ENCODE assay signal across 14 cellular contexts in genomic region chr9:75102177-75102790, GRCh38.
"Had no signal": no experiment of that assay in that cellular context is flagged by ENCODE, and none has a peak within 500 bp of the region (broad histone marks: within the 10 kb centered on the region; RNA-seq: fewer than 3 reads in every experiment).

No MANE protein-coding gene starts in this region.

- H3K27ac ChIP-seq: body of pancreas, psoas muscle, right lobe of liver, suprapubic skin, upper lobe of right lung had no signal

- H3K9me3 ChIP-seq: body of pancreas, psoas muscle, right lobe of liver, spleen, suprapubic skin, upper lobe of right lung had no signal

- H3K27me3 ChIP-seq: body of pancreas, right lobe of liver, spleen, suprapubic skin, upper lobe of right lung had no signal

- H3K9me3 Mint-ChIP-seq: mesothelial cell of epicardium had no signal

- H3K4me3 Mint-ChIP-seq: mesothelial cell of epicardium had no signal

- H3K27ac Mint-ChIP-seq: mesothelial cell of epicardium had no signal

- H3K4me3 ChIP-seq: body of pancreas, psoas muscle, right lobe of liver, spleen, suprapubic skin, upper lobe of right lung had no signal

- H3K36me3 Mint-ChIP-seq: mesothelial cell of epicardium had no signal

- ATAC-seq: body of pancreas, psoas muscle, right lobe of liver, upper lobe of right lung had no signal

- DNase-seq: activated T-cell treated with anti-CD3 and anti-CD28 coated beads for 4 hours; body of pancreas; dermis blood vessel endothelial cell; hypothalamus; psoas muscle; right lobe of liver; SIG-M5; spleen; stimulated activated CD4-positive, alpha-beta T cell treated with anti-CD3 and anti-CD28 coated beads, Interleukin-2, amount 100 ng/mL, for 24 hours; stimulated activated naive CD4-positive, alpha-beta T cell treated with Interleukin-2 at 50 U/mL for 16 hours; T1000; upper lobe of right lung had no signal

- H3K4me1 ChIP-seq: psoas muscle had no signal

- H3K36me3 ChIP-seq: right lobe of liver, suprapubic skin had no signal
